21 cellular contexts compared by ENCODE assay signal in the genomic region with DNA sequence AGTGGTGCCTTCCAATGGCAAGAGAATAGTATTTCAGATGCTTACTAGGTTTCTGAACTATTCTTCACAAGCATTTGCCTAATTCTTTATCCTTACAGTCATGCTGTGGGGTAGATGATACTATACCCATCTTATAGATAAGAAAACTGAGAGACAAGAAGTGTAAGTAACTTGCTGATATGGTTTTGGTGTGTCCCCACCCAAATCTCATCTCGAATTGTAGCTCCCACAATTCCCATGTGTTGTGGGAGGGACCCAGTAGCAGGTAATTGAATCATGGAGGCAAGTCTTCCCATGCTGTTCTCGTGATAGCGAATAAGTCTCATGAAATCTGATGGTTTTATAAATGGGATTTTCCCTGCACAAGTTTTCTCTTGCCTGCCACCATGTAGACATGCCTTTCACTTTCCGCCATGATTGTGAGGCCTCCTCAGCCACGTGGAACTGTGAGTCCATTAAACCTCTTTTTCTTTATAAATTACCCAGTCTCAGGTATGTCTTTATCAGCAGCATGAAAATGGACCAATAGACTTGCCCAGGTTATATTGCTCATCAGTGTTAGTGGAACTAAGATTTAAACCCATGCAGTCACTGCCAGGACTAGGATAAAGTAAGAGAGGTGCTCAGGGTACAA.
A peak's percentile ranks its signal among the peaks of the same experiment; 100 is the strongest.
DNase-seq lines count a peak whose midpoint lies in the region; ATAC-seq and TF ChIP-seq lines count a peak whose summit lies in the region.
"Had no signal": no experiment of that assay in that cellular context is flagged by ENCODE, and none has a peak within 500 bp of the region (broad histone marks: within the 10 kb centered on the region; RNA-seq: fewer than 3 reads in every experiment).

No MANE protein-coding gene starts in this region.

- H3K9me3 ChIP-seq in WERI-Rb-1 (ENCODE audit: severe bottlenecking) (no peaks in the 10 kb centered on the region), BE2C (no peaks in the 10 kb centered on the region)
- H3K9me3 ChIP-seq: Caco-2 had no signal

- no peaks in the 10 kb centered on the region for H3K27me3 ChIP-seq in HL-60 (ENCODE audit: insufficient read depth, poor library complexity, severe bottlenecking)
- no peaks in the 10 kb centered on the region for H3K27me3 ChIP-seq in WERI-Rb-1 (ENCODE audit: insufficient read depth, low read depth, severe bottlenecking)
- no peaks in the 10 kb centered on the region for H3K27me3 ChIP-seq in BE2C
- H3K27me3 ChIP-seq: BLaER1 treated with 17β-estradiol and CSF1 and Interleukin-3, amounts not matched to agents 10 nM and 100 nM had no signal

- H3K4me1 Mint-ChIP-seq in CD14-positive monocyte (peaks cover 35% of the 10 kb centered on the region), memory B cell (peaks cover 24% of the 10 kb centered on the region)
- H3K4me1 Mint-ChIP-seq: CD4-positive, alpha-beta memory T cell had no signal

- H3K4me3 ChIP-seq in HL-60 (replicated peaks; ENCODE audit: insufficient read depth, low read length) (no peak overlapping the region), WERI-Rb-1 (ENCODE audit: low read depth, low read length) (no peak overlapping the region), BE2C (ENCODE audit: low read depth, low read length) (no peak overlapping the region)
- H3K4me3 ChIP-seq: BLaER1 treated with 17β-estradiol and CSF1 and Interleukin-3, amounts not matched to agents 10 nM and 100 nM; GM12878; GM23248 had no signal

- H3K27me3 Mint-ChIP-seq in CD14-positive monocyte (ENCODE audit: low read depth in 3 of 3) (no peaks in the 10 kb centered on the region), memory B cell (no peaks in the 10 kb centered on the region)
- H3K27me3 Mint-ChIP-seq: B cell; CD4-positive, alpha-beta memory T cell had no signal

- no peak overlapping the region for H3K4me3 Mint-ChIP-seq in CD14-positive monocyte
- no peak overlapping the region for H3K4me3 Mint-ChIP-seq in memory B cell
- H3K4me3 Mint-ChIP-seq: CD4-positive, alpha-beta memory T cell had no signal

- H3K27ac Mint-ChIP-seq in CD14-positive monocyte: peak overlapping the region; percentile 94 to 99 (median 97)
- H3K27ac Mint-ChIP-seq in memory B cell: peak overlapping the region; percentile 80
- H3K27ac Mint-ChIP-seq: CD4-positive, alpha-beta memory T cell had no signal

- H3K36me3 Mint-ChIP-seq in CD14-positive monocyte (peaks cover 8 to 9% of the 10 kb centered on the region in 2 donors), memory B cell (peaks cover 3% of the 10 kb centered on the region)
- H3K36me3 Mint-ChIP-seq: CD4-positive, alpha-beta memory T cell had no signal

- H3K9me3 Mint-ChIP-seq in CD14-positive monocyte (peaks cover 0 to 20% (median 12%) of the 10 kb centered on the region in 7 donors), memory B cell (peaks cover 4% of the 10 kb centered on the region)

- DNase-seq in CD14-positive monocyte (ENCODE audit: low spot score) (no peak), HL-60 (ENCODE audit: low read depth in 1 of 2, low spot score in 1 of 2) (no peak), WERI-Rb-1 (no peak), memory B cell (ENCODE audit: low spot score in 2 of 2) (no peak), NK-92 (lab: John Stamatoyannopoulos, UW; ENCODE audit: unreplicated experiment) (no peak), kidney tubule cell (ENCODE audit: low spot score) (no peak), BE2C (no peak)
- DNase-seq: Caco-2; CD4-positive, alpha-beta memory T cell; DMS 273 treated with DMSO at 0.1 percent for 48 hours; DMS79; EL; GDM1; GM23248; H7; HCEC 1CT had no signal

- H3K4me1 ChIP-seq in BE2C: no peaks in the 10 kb centered on the region

- TF ChIP-seq CTCF in CD14-positive monocyte (IDR thresholded peaks at IDR 0.05) (no peak), HL-60 (IDR thresholded peaks at IDR 0.05; ENCODE audit: insufficient read depth, low read length) (no peak), WERI-Rb-1 (IDR thresholded peaks at IDR 0.05; ENCODE audit: low read depth, low read length) (no peak), BE2C (IDR thresholded peaks at IDR 0.05; ENCODE audit: low read depth, low read length) (no peak)

- intact Hi-C loops in CD14-positive monocyte (cut with micrococcal nuclease): loop anchor here in 1 of 2 donors (2.0 kb wide), 1 partner anchor 16 kb away; no protein-coding TSS in a partner anchor

- no peaks in the 10 kb centered on the region for H3K36me3 ChIP-seq in WERI-Rb-1
- no peaks in the 10 kb centered on the region for H3K36me3 ChIP-seq in BE2C

- no peak for ATAC-seq in memory B cell (ENCODE audit: low read depth)
- no peak for ATAC-seq in GM18502 (IDR thresholded peaks at IDR 0.05; ENCODE audit: poor library complexity, unreplicated experiment)
- ATAC-seq: GM12878 had no signal

- H3K27ac ChIP-seq in HL-60 (replicated peaks) (peak overlapping the region; percentile 70), WERI-Rb-1 (peak overlapping the region; percentile 39; the same call in 1 of the 2 replicates)
- H3K27ac ChIP-seq: 22Rv1, GM23248 had no signal
